Comparison of ENCODE assay signal across 2 cellular contexts in genomic region chr14:21202463-21203358, GRCh38.
TF ChIP-seq lines count a peak whose summit lies in the region.

No MANE protein-coding gene starts in this region.

TF ChIP-seq in A549, 52 proteins besides CTCF, POLR2A, EP300 and RAD21:
- TF ChIP-seq PBX3 (IDR thresholded peaks at IDR 0.05): no peak
- 0 out of 2 replicates have a peak, but pooled peaks have one; percentile 9 for TF ChIP-seq POLR2AphosphoS2 (conservative IDR thresholded peaks at IDR 0.05; ENCODE audit: low read length)
- 0 out of 5 replicates have a peak, but pooled peaks of 1 of the 2 experiments have one; percentile 30 for TF ChIP-seq JUN (IDR thresholded peaks at IDR 0.05)
TF ChIP-seq in A549: peak in this region for 2.

TF ChIP-seq in H1, 55 proteins besides CTCF, POLR2A, EP300 and RAD21 (continued from another document):
- TF ChIP-seq BRCA1 (IDR thresholded peaks at IDR 0.05; ENCODE audit: low read depth, low read length): no peak
